ENCODE assay signal across 18 cellular contexts in genomic region chr3:136595862-136596697, GRCh38.
DNase-seq lines count a peak whose midpoint lies in the region; ATAC-seq, FAIRE-seq and TF ChIP-seq lines count a peak whose summit lies in the region.
"Had no signal": no experiment of that assay in that cellular context is flagged by ENCODE, and none has a peak within 500 bp of the region (broad histone marks: within the 10 kb centered on the region; RNA-seq: fewer than 3 reads in every experiment).

No MANE protein-coding gene starts in this region.

- H3K36me3 Mint-ChIP-seq in CD8-positive, alpha-beta memory T cell: peaks cover 0 to 23% (median 3%) of the 10 kb centered on the region in 3 donors

- H3K9me3 ChIP-seq in A673 (ENCODE audit: low read depth, low read length, poor library complexity, severe bottlenecking): no peaks in the 10 kb centered on the region
- no peaks in the 10 kb centered on the region for H3K9me3 ChIP-seq in CD8-positive, alpha-beta memory T cell (ENCODE audit: low read length)
- no peaks in the 10 kb centered on the region for H3K9me3 ChIP-seq in K562 (replicated peaks; ENCODE audit: control insufficient read depth, insufficient read depth, low read depth, low read length)
- H3K9me3 ChIP-seq: left ventricle myocardium inferior, spleen had no signal

- no TSS peak for BruUV-seq in A673 (replicated peaks; lab: Mats Ljungman, UMichigan)
- BruUV-seq in K562 (replicated peaks; lab: Mats Ljungman, UMichigan): no TSS peak

- FAIRE-seq in K562 (lab: Jason Lieb, UNC): no peak
- FAIRE-seq: endometrium, TTC549 had no signal

- no peak for TF ChIP-seq EP300 in K562 (IDR thresholded peaks at IDR 0.05; ENCODE audit: low read length)

- ATAC-seq in K562: no peak
- no peak for ATAC-seq in GM21529 (IDR thresholded peaks at IDR 0.05; ENCODE audit: unreplicated experiment)
- ATAC-seq in HG02840 (IDR thresholded peaks at IDR 0.05; ENCODE audit: low FRiP score, unreplicated experiment): no peak

- H4K20me1 ChIP-seq in K562 (replicated peaks; ENCODE audit: control insufficient read depth, insufficient read depth, low read length): no peaks in the 10 kb centered on the region

- POLR2A ChIA-PET in A673 (lab: Charles Lee; ENCODE audit: low non-redundant PET) (no interaction called here), K562 (lab: Yijun Ruan, JAX) (interaction anchor here (0.7 to 0.8 kb wide), 2 partner anchors 18 to 21 kb away, joined by 3 read pairs; no protein-coding TSS in a partner anchor)
- POLR2A ChIA-PET in CD8-positive, alpha-beta memory T cell (lab: Charles Lee): no interaction called here

- intact Hi-C loops in A673 (cut with micrococcal nuclease; ENCODE audit: unreplicated experiment): no loop called here
- intact Hi-C loops in K562 (cut with micrococcal nuclease): no loop called here

- no peaks in the 10 kb centered on the region for H3K9me1 ChIP-seq in K562 (ENCODE audit: control insufficient read depth, insufficient read depth, low read length)

- no peak overlapping the region for H3K4me3 ChIP-seq in A673 (ENCODE audit: low read depth, low read length, poor library complexity, severe bottlenecking)
- H3K4me3 ChIP-seq in CD8-positive, alpha-beta memory T cell (ENCODE audit: low read length): no peak overlapping the region
- no peak overlapping the region for H3K4me3 ChIP-seq in K562
- H3K4me3 ChIP-seq: left ventricle myocardium inferior, spleen had no signal

- in situ Hi-C loops in K562 (cut with MboI): no loop called here

- DNase-seq in A673 (ENCODE audit: low spot score) (peak; percentile 25), NOMO-1 treated with DMSO at 0.1 percent for 48 hours (lab: John Stamatoyannopoulos, UW; ENCODE audit: unreplicated experiment) (peak; percentile 64), K562 (ENCODE audit: extremely low read depth in 1 of 4, low spot score in 3 of 4) (no peak), iPS-NIHi11 (ENCODE audit: low spot score) (no peak), SKM-1 treated with dmso at 0.1 percent for 144 hours (lab: John Stamatoyannopoulos, UW; ENCODE audit: unreplicated experiment) (no peak)
- no peak for DNase-seq in CD8-positive, alpha-beta memory T cell
- DNase-seq: COR-L47, head of caudate nucleus, left ventricle myocardium inferior, MM.1S, NCI-H345, spleen had no signal

- H3K4me3 Mint-ChIP-seq in CD8-positive, alpha-beta memory T cell: peak overlapping the region in 4 of 7 donors; percentile 4 to 42 (median 8)
- H3K4me3 Mint-ChIP-seq: brain had no signal

- H3K27ac Mint-ChIP-seq in CD8-positive, alpha-beta memory T cell: peak overlapping the region in 4 of 8 donors; percentile 11 to 64 (median 21)

- no peak overlapping the region; the same call in 1 of the 2 replicates for H2AFZ ChIP-seq in K562 (ENCODE audit: low read depth, low read length)

- no peak for TF ChIP-seq CTCF in A673 (conservative IDR thresholded peaks at IDR 0.05; ENCODE audit: low read depth, low read length)
- TF ChIP-seq CTCF in K562 (IDR thresholded peaks at IDR 0.05 in 2 of 3, conservative IDR thresholded peaks at IDR 0.05 in 1 of 3; ENCODE audit: insufficient read depth in 2 of 3, low read depth in 1 of 3, low read length in 3 of 3): no peak

- H3K4me1 Mint-ChIP-seq in CD8-positive, alpha-beta memory T cell: peaks cover 27 to 68% (median 59%) of the 10 kb centered on the region in 3 donors

- no peaks in the 10 kb centered on the region for H3K27me3 ChIP-seq in A673 (replicated peaks; ENCODE audit: insufficient read depth, low read depth, low read length, poor library complexity)
- no peaks in the 10 kb centered on the region for H3K27me3 ChIP-seq in CD8-positive, alpha-beta memory T cell (ENCODE audit: insufficient read depth, low read length, poor library complexity, severe bottlenecking)
- H3K27me3 ChIP-seq in K562 (ENCODE audit: control insufficient read depth in 2 of 2, insufficient read depth in 2 of 2, low read length in 2 of 2): no peaks in the 10 kb centered on the region
- H3K27me3 ChIP-seq: spleen had no signal

- no peak for TF ChIP-seq RAD21 in K562 (CRISPR knock-in tag; conservative IDR thresholded peaks at IDR 0.05 in 1 of 2, IDR thresholded peaks at IDR 0.05 in 1 of 2)

- H3K4me2 ChIP-seq in K562 (ENCODE audit: insufficient read depth, low read length): no peak overlapping the region

- H3K27me3 Mint-ChIP-seq in CD8-positive, alpha-beta memory T cell: no peaks in the 10 kb centered on the region
- H3K27me3 Mint-ChIP-seq: brain had no signal

- H3K27ac ChIP-seq in A673 (ENCODE audit: low read depth, low read length, poor library complexity, severe bottlenecking) (no peak overlapping the region), K562 (ENCODE audit: extremely low read depth, low read depth, low read length) (no peak overlapping the region)
- no peak overlapping the region for H3K27ac ChIP-seq in CD8-positive, alpha-beta memory T cell (ENCODE audit: low read depth, low read length)
- H3K27ac ChIP-seq: HL-60, left ventricle myocardium inferior had no signal

- WGBS in K562 (ENCODE audit: insufficient coverage, low coverage, missing lambda C conversion rate): 27% methylated on average over 5 of the region's 5 CpGs

- no peak for TF ChIP-seq POLR2A in K562 (conservative IDR thresholded peaks at IDR 0.05)

- CTCF ChIA-PET in A673 (lab: Charles Lee) (no interaction called here), K562 (lab: Yijun Ruan, JAX; ENCODE audit: low intra/inter-chr PET ratio) (no interaction called here)
- CTCF ChIA-PET in CD8-positive, alpha-beta memory T cell (lab: Charles Lee): interaction anchor here (1.7 kb wide), 1 partner anchor 156 kb away, joined by 5 read pairs; the partner anchor contains the start of gene STAG1

- no peaks in the 10 kb centered on the region for H3K79me2 ChIP-seq in K562 (ENCODE audit: control insufficient read depth, insufficient read depth, low read length)

- H3K4me1 ChIP-seq in A673 (ENCODE audit: insufficient read depth, low read length, poor library complexity, severe bottlenecking): peaks cover 8% of the 10 kb centered on the region
- no peaks in the 10 kb centered on the region for H3K4me1 ChIP-seq in CD8-positive, alpha-beta memory T cell (ENCODE audit: insufficient read depth, low read length)
- H3K4me1 ChIP-seq in K562 (replicated peaks in 1 of 2; ENCODE audit: control insufficient read depth in 2 of 2, insufficient read depth in 2 of 2, low read length in 2 of 2): no peaks in the 10 kb centered on the region; a peak in 2 of 5 replicates

- H3K9me3 Mint-ChIP-seq in CD8-positive, alpha-beta memory T cell: no peaks in the 10 kb centered on the region
- H3K9me3 Mint-ChIP-seq: brain had no signal

- no peak overlapping the region for H3K9ac ChIP-seq in K562 (ENCODE audit: insufficient read depth in 1 of 2, low read depth in 2 of 2, low read length in 2 of 2)

- H3K36me3 ChIP-seq in A673 (ENCODE audit: insufficient read depth, low read length, poor library complexity, severe bottlenecking) (no peaks in the 10 kb centered on the region), K562 (ENCODE audit: control insufficient read depth, insufficient read depth, low read length) (no peaks in the 10 kb centered on the region)
- no peaks in the 10 kb centered on the region for H3K36me3 ChIP-seq in CD8-positive, alpha-beta memory T cell (ENCODE audit: insufficient read depth, low read length)
- H3K36me3 ChIP-seq: left ventricle myocardium inferior had no signal

TF ChIP-seq in K562, 482 proteins besides CTCF, POLR2A, EP300 and RAD21:
- TF ChIP-seq IFI16 (CRISPR knock-in tag; IDR thresholded peaks at IDR 0.05): no peak
- peak; percentile 60; the same call in 1 of the 2 replicates for TF ChIP-seq ESRRA (IDR thresholded peaks at IDR 0.05; ENCODE audit: borderline replicate concordance, low read depth)
- TF ChIP-seq ETS2 (tag; IDR thresholded peaks at IDR 0.05; ENCODE audit: borderline replicate concordance, poor library complexity, severe bottlenecking): no peak
- no peak for TF ChIP-seq CBX8 (IDR thresholded peaks at IDR 0.05; ENCODE audit: borderline replicate concordance, extremely low read depth, low read depth, low read length, poor library complexity, severe bottlenecking)
- TF ChIP-seq MEF2D (tag; conservative IDR thresholded peaks at IDR 0.05; ENCODE audit: low read depth): peak; percentile 73
- TF ChIP-seq SLC30A9 (CRISPR knock-in tag; IDR thresholded peaks at IDR 0.05): no peak
- TF ChIP-seq UBTF (IDR thresholded peaks at IDR 0.05; ENCODE audit: borderline replicate concordance in 1 of 2, low read depth in 2 of 2, low read length in 2 of 2): no peak
- TF ChIP-seq MEF2A (IDR thresholded peaks at IDR 0.05; ENCODE audit: control insufficient read depth, low read depth, low read length): 0 out of 2 replicates have a peak, but pooled peaks have one; percentile 23
- TF ChIP-seq E2F1 (CRISPR knock-in tag; IDR thresholded peaks at IDR 0.05): no peak

Comparison
In these comparisons a context has a peak if more than half of its experiments do, and no peak if none do; other contexts are left out.
1. DNase-seq: peak in A673 (single experiment) and NOMO-1 treated with DMSO at 0.1 percent for 48 hours (single experiment); none in CD8-positive, alpha-beta memory T cell (0 of 5), K562 (0 of 4), iPS-NIHi11 (single experiment) and SKM-1 treated with dmso at 0.1 percent for 144 hours (single experiment).